ENCODE assay signal across 8 cellular contexts in genomic region chr2:101330253-101330921, GRCh38. TPM values are rescaled to one million over a fixed set of nuclear protein-coding genes. Genes with fewer than 3 reads are reported as not detected.
DNase-seq lines count a peak whose midpoint lies in the region; ATAC-seq lines count a peak whose summit lies in the region.

No MANE protein-coding gene starts in this region.

- H3K27ac ChIP-seq in effector memory CD4-positive, alpha-beta T cell (ENCODE audit: insufficient read depth, low read length, poor library complexity, severe bottlenecking), result peak overlapping the region; percentile 50
- H3K27ac ChIP-seq in muscle layer of duodenum (ENCODE audit: low read length), result peak overlapping the region; percentile 49

- peak; percentile 41 for DNase-seq in stimulated activated CD4-positive, alpha-beta T cell treated with anti-CD3 and anti-CD28 coated beads, Interleukin-12 subunit alpha, Interleukin-12 subunit beta, amount 100 ng/mL, for 4 hours
- DNase-seq in stimulated activated CD4-positive, alpha-beta T cell treated with anti-CD3 and anti-CD28 coated beads, Interleukin-2, amount 100 ng/mL, for 48 hours, result no peak
- peak in 1 of 3 donors; percentile 14 for DNase-seq in effector memory CD4-positive, alpha-beta T cell
- DNase-seq in T1000 (lab: John Stamatoyannopoulos, UW) (no peak), mesenteric fat pad (ENCODE audit: low spot score) (no peak), SIG-M5 (lab: John Stamatoyannopoulos, UW) (no peak)

- no peak overlapping the region for H3K4me3 ChIP-seq in effector memory CD4-positive, alpha-beta T cell (ENCODE audit: insufficient read depth, low read depth, low read length, poor library complexity, severe bottlenecking)
- H3K4me3 ChIP-seq in muscle layer of duodenum (ENCODE audit: low read depth in 1 of 2, low read length in 2 of 2), result no peak overlapping the region

- no peak for ATAC-seq in GM18907 (IDR thresholded peaks at IDR 0.05; ENCODE audit: unreplicated experiment)

- H3K9me3 ChIP-seq in effector memory CD4-positive, alpha-beta T cell (ENCODE audit: control insufficient read depth, low read length), result no peaks in the 10 kb centered on the region
- no peaks in the 10 kb centered on the region for H3K9me3 ChIP-seq in muscle layer of duodenum (ENCODE audit: control insufficient read depth in 1 of 2, low read length in 2 of 2)

- H3K27me3 ChIP-seq in effector memory CD4-positive, alpha-beta T cell (replicated peaks; ENCODE audit: control insufficient read depth, insufficient read depth, low read length, poor library complexity, severe bottlenecking), result no peaks in the 10 kb centered on the region
- no peaks in the 10 kb centered on the region for H3K27me3 ChIP-seq in muscle layer of duodenum (ENCODE audit: low read depth, low read length)

- no peaks in the 10 kb centered on the region for H3K36me3 ChIP-seq in effector memory CD4-positive, alpha-beta T cell (ENCODE audit: control insufficient read depth, insufficient read depth, low read length)
- H3K36me3 ChIP-seq in muscle layer of duodenum (ENCODE audit: control insufficient read depth in 1 of 2, insufficient read depth in 2 of 2, low read length in 2 of 2), result no peaks in the 10 kb centered on the region

- peaks cover 36% of the 10 kb centered on the region for H3K4me1 ChIP-seq in effector memory CD4-positive, alpha-beta T cell (ENCODE audit: control insufficient read depth, insufficient read depth, low read length, poor library complexity, severe bottlenecking)
- peaks cover 6 to 26% of the 10 kb centered on the region in 2 donors for H3K4me1 ChIP-seq in muscle layer of duodenum (ENCODE audit: control insufficient read depth in 1 of 2, insufficient read depth in 2 of 2, low read length in 2 of 2)

RNA-seq across cellular contexts. Expression of gene RNF149, which starts 21.9 kb away (rescaled TPM):
- 105 TPM for total RNA-seq in mesenteric fat pad

RNA-seq across cellular contexts. Expression of gene CREG2, which starts 56.9 kb away (rescaled TPM):
- not detected for total RNA-seq in mesenteric fat pad
